In genomic region chr1:109532365-109533136, GRCh38 we compare ENCODE assay signal across 8 cellular contexts. TPM values are rescaled to one million over a fixed set of nuclear protein-coding genes. Genes with fewer than 3 reads are reported as not detected.
DNase-seq lines count a peak whose midpoint lies in the region; ATAC-seq and TF ChIP-seq lines count a peak whose summit lies in the region.

No MANE protein-coding gene starts in this region.

- H3K4me1 ChIP-seq in mucosa of descending colon (ENCODE audit: low read depth): no peaks in the 10 kb centered on the region

- no peaks in the 10 kb centered on the region for H3K36me3 ChIP-seq in mucosa of descending colon (ENCODE audit: low read depth)

- DNase-seq in Ammon's horn (ENCODE audit: low spot score): peak; percentile 89
- peak; percentile 69 for DNase-seq in GM19240 (ENCODE audit: insufficient read length, low spot score)
- DNase-seq in HS-27A (ENCODE audit: low read depth): peak; percentile 41
- peak; percentile 29 for DNase-seq in NK-92 (lab: John Stamatoyannopoulos, UW; ENCODE audit: unreplicated experiment)
- peak; percentile 78 to 79 for DNase-seq in activated CD8-positive, alpha-beta memory T cell treated with anti-CD3 and anti-CD28 coated beads for 4 hours (ENCODE audit: low read depth in 2 of 2)
- peak; percentile 91 to 94 (median 91) for DNase-seq in effector memory CD8-positive, alpha-beta T cell
- DNase-seq in mucosa of descending colon: peak; percentile 85 to 91 (median 86)
- peak; percentile 75 to 80 for DNase-seq in stimulated activated CD8-positive, alpha-beta memory T cell treated with anti-CD3 and anti-CD28 coated beads, Interleukin-15, amount 100 ng/mL, for 48 hours (ENCODE audit: low read depth in 2 of 2)

- H3K36me3 Mint-ChIP-seq in effector memory CD8-positive, alpha-beta T cell (ENCODE audit: insufficient read depth): peaks cover 10% of the 10 kb centered on the region

- peak; percentile 94 for TF ChIP-seq CTCF in mucosa of descending colon (IDR thresholded peaks at IDR 0.05)

- ATAC-seq in effector memory CD8-positive, alpha-beta T cell (replicated peaks): peak; percentile 92
- ATAC-seq in mucosa of descending colon: peak; percentile 95

- H3K27me3 Mint-ChIP-seq in effector memory CD8-positive, alpha-beta T cell: peaks cover 0 to 6% of the 10 kb centered on the region in 2 donors

- H3K27ac Mint-ChIP-seq in effector memory CD8-positive, alpha-beta T cell: peak overlapping the region; percentile 85 to 86

- no peaks in the 10 kb centered on the region for H3K9me3 Mint-ChIP-seq in effector memory CD8-positive, alpha-beta T cell

- H3K9me3 ChIP-seq in mucosa of descending colon: no peaks in the 10 kb centered on the region

- intact Hi-C loops in mucosa of descending colon (cut with DNase I, micrococcal nuclease): loop anchor here in 1 of 2 donors (5.0 kb wide), 1 partner anchor 40 kb away; the partner anchor contains the start of gene CYB561D1

- H3K4me1 Mint-ChIP-seq in effector memory CD8-positive, alpha-beta T cell (ENCODE audit: low read depth in 2 of 2): peaks cover 13 to 14% of the 10 kb centered on the region in 2 donors

- peak overlapping the region; percentile 81 to 84 for H3K4me3 Mint-ChIP-seq in effector memory CD8-positive, alpha-beta T cell

- no peak overlapping the region for H3K4me3 ChIP-seq in mucosa of descending colon

RNA-seq across cellular contexts. Expression of gene GPR61, which starts 7.1 kb away (rescaled TPM):
- total RNA-seq in mucosa of descending colon: under 1 TPM in 1 of 3 donors, not detected in 2; 0.25 TPM

RNA-seq across cellular contexts. Expression of gene GNAI3, which starts 15.9 kb away (rescaled TPM):
- total RNA-seq in mucosa of descending colon: 1 to 10 TPM; 6.5 to 8.3 (median 7.6) TPM

RNA-seq across cellular contexts. Expression of gene AMIGO1, which starts 23.0 kb away (rescaled TPM):
- total RNA-seq in mucosa of descending colon: 1 to 10 TPM; 2.2 to 9.9 (median 3.9) TPM

RNA-seq across cellular contexts. Expression of gene CYB561D1, which starts 38.7 kb away (rescaled TPM):
- 10 to 100 TPM; 16.0 to 18.7 (median 18.1) TPM for total RNA-seq in mucosa of descending colon

RNA-seq across cellular contexts. Expression of gene ATXN7L2, which starts 48.8 kb away (rescaled TPM):
- total RNA-seq in mucosa of descending colon: 1 to 10 TPM; 2.5 to 4.4 (median 3.5) TPM

Comparison
In these comparisons a context has a peak if more than half of its experiments do, and no peak if none do; other contexts are left out.
1. DNase-seq: peak in every context shown above with its lines; median percentile 91 in effector memory CD8-positive, alpha-beta T cell; 89 in Ammon's horn; 86 in mucosa of descending colon; 78 in activated CD8-positive, alpha-beta memory T cell treated with anti-CD3 and anti-CD28 coated beads for 4 hours; 78 in stimulated activated CD8-positive, alpha-beta memory T cell treated with anti-CD3 and anti-CD28 coated beads, Interleukin-15, amount 100 ng/mL, for 48 hours; 69 in GM19240; 41 in HS-27A; 29 in NK-92.